1 cellular context compared by ENCODE assay signal in genomic region chr6:90466191-90466940, GRCh38.
TF ChIP-seq lines count a peak whose summit lies in the region.

No MANE protein-coding gene starts in this region.

TF ChIP-seq in WTC11, 78 proteins besides CTCF, POLR2A, EP300 and RAD21 (continued from another document):
- TF ChIP-seq ESRRA (CRISPR knock-in tag; IDR thresholded peaks at IDR 0.05; ENCODE audit: borderline replicate concordance) (no peak), FOXP1 (CRISPR knock-in tag; IDR thresholded peaks at IDR 0.05; ENCODE audit: borderline replicate concordance) (no peak), TP53 (CRISPR knock-in tag; IDR thresholded peaks at IDR 0.05) (no peak), NFYB (CRISPR knock-in tag; conservative IDR thresholded peaks at IDR 0.05; ENCODE audit: low read depth) (no peak), NR1H2 (CRISPR knock-in tag; IDR thresholded peaks at IDR 0.05) (no peak), ZNF425 (CRISPR knock-in tag; conservative IDR thresholded peaks at IDR 0.05) (no peak), E2F4 (CRISPR knock-in tag; IDR thresholded peaks at IDR 0.05; ENCODE audit: borderline replicate concordance, low read depth) (no peak), AFF4 (CRISPR knock-in tag; IDR thresholded peaks at IDR 0.05; ENCODE audit: borderline replicate concordance) (no peak), AR (CRISPR knock-in tag; IDR thresholded peaks at IDR 0.05) (no peak), ZNF416 (CRISPR knock-in tag; IDR thresholded peaks at IDR 0.05) (no peak)
